ENCODE assay signal across 27 cellular contexts in the genomic region with DNA sequence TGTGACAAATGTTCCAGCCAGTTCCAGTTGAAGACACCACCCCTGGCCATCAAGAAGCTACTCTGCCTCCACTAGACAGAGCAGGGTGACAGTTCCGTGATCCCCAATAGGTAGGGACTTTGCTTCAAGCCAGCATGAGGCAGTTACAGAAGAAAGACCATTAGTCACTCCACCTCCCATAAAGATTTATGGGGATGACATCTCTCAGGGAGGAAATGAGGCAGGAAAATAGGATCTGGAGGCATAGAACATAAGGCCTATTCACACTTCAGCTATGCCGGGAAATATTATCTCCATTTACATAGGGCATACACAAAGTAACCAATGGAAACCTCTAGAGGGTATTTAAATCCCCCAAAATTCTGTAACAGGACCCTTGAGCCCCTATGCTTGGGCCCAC. TPM values are rescaled to one million over a fixed set of nuclear protein-coding genes. Genes with fewer than 3 reads are reported as not detected.
"Had no signal": no experiment of that assay in that cellular context is flagged by ENCODE, and none has a peak within 500 bp of the region (broad histone marks: within the 10 kb centered on the region; RNA-seq: fewer than 3 reads in every experiment).

No MANE protein-coding gene starts in this region.

- H3K4me3 ChIP-seq: breast epithelium, colonic mucosa, esophagus squamous epithelium, hepatocyte, left ventricle myocardium inferior, spleen, upper lobe of left lung had no signal

- H3K79me2 ChIP-seq: hepatocyte had no signal

- H3K4me1 ChIP-seq: breast epithelium, colonic mucosa, esophagus squamous epithelium, left ventricle myocardium inferior, spleen, upper lobe of left lung had no signal

- H2AFZ ChIP-seq: hepatocyte had no signal

- ATAC-seq: activated CD4-positive, CD25-positive, alpha-beta regulatory T cell treated with anti-CD3 and anti-CD28 coated beads, Interleukin-2, amount 50 U/mL, for 24 hours; natural killer cell; stimulated activated naive CD8-positive, alpha-beta T cell treated with anti-CD3 and anti-CD28 coated beads, Interleukin-15, Interleukin-2, amounts not matched to agents 100 U/mL and 50 U/mL, for 24 hours; T-cell had no signal

- H3K27ac ChIP-seq: breast epithelium, colonic mucosa, esophagus squamous epithelium, hepatocyte, left ventricle myocardium inferior, spleen, upper lobe of left lung, VCaP had no signal

- DNase-seq: activated CD4-positive, alpha-beta T cell treated with anti-CD3 and anti-CD28 coated beads, Interleukin-2, amount 50 U/mL, for 1 hour; activated naive CD4-positive, alpha-beta T cell; activated naive CD8-positive, alpha-beta T cell treated with anti-CD3 and anti-CD28 coated beads, Interleukin-2, amount 10 ng/mL, durations not matched to agents 7 days and 5 days; activated T-cell treated with anti-CD3 and anti-CD28 coated beads, Interleukin-2, amount 50 U/mL, for 1 hour; amniotic stem cell; colonic mucosa; esophagus squamous epithelium; glutamatergic neuron; immature natural killer cell; left ventricle myocardium inferior; natural killer cell; spleen; stimulated activated CD4-positive, alpha-beta T cell treated with anti-CD3 and anti-CD28 coated beads, Interleukin-4, amount 100 ng/mL, for 24 hours; stimulated activated naive CD8-positive, alpha-beta T cell treated with anti-CD3 and anti-CD28 coated beads, Interleukin-15, Interleukin-2, amounts not matched to agents 100 U/mL and 50 U/mL, for 24 hours; T-cell; upper lobe of left lung had no signal

- H3K27me3 ChIP-seq: breast epithelium, colonic mucosa, esophagus squamous epithelium, hepatocyte, spleen, upper lobe of left lung had no signal

- H3K4me2 ChIP-seq: hepatocyte had no signal

- H3K9me3 ChIP-seq: breast epithelium, colonic mucosa had no signal

- H3K36me3 ChIP-seq: breast epithelium, colonic mucosa had no signal

RNA-seq across cellular contexts. Expression of gene GBP7, which starts 3.5 kb away (rescaled TPM):
- total RNA-seq: activated T-helper 2 cell treated with anti-CD3 and anti-CD28 coated beads, Interferon-gamma antibody, Interleukin-2, Interleukin-4, amounts not matched to agents 10 μg/mL and 5 μg/mL and 100 μg/mL, durations not matched to agents 14 hours and 24 hours and 36 hours; breast epithelium; colonic mucosa; esophagus squamous epithelium; kidney epithelial cell; lung microvascular endothelial cell; mesothelial cell of epicardium; osteoblast; posterior vena cava; subcutaneous adipose tissue had no signal
- polyA plus RNA-seq: immature natural killer cell had no signal
